ENCODE assay signal across 8 cellular contexts in the genomic region with DNA sequence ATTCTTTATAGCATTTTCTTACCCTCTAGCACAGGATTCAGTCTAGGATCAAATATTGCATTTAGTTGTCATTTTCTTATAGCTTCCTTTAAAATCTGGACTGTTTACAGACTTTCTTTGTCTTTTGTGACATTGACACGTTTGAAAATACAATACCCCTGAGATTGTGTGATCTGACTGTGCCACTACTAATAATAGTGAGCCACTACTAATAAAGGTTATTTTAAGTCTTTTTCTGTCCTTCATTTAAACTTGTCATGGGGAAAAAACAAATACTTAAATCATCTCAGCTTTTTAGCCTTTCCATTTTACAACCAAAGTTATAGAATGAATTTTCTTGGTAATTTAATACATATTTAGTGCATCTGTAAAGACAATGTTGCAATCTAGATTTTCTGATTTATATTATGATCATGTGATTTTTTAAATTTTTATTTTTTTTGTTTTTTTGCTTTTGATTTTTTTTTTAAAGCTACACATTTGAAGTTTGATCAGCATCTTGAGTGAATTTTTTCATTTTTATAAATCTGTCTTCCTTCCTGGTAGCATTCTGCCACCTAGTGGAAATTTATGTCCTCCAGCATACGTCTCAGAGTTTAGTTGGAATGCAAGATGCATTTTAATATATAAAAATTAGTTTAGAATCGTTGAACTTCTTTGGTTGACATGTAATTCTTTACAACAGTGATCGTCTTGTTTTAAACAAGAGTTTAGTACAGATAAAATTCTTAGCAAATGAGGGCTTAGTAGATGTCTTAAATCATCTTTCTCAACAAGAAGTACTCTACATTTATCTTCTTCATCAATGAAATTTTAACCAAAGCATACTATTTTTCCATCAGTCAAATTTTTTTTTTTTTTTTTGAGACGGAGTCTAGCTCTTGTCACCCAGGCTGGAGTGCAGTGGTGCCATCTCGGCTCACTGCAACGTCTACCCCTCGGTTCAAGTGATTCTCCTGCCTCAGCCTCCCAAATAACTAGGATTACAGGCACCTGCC.
DNase-seq lines count a peak whose midpoint lies in the region; FAIRE-seq and TF ChIP-seq lines count a peak whose summit lies in the region.

No MANE protein-coding gene starts in this region.

- dilution Hi-C loops in endothelial cell of umbilical vein (cut with MboI; ENCODE audit: extremely low pct_ligation_motif_present, low sequenced_read_pairs): no loop called here

- no peaks in the 10 kb centered on the region for H3K9me3 Mint-ChIP-seq in activated CD4-positive, alpha-beta T cell treated with anti-CD3 and anti-CD28 coated beads, Interleukin-2, amount 10 ng/mL, durations not matched to agents 7 days and 5 days
- H3K9me3 Mint-ChIP-seq in nephron: no peaks in the 10 kb centered on the region

- H3K4me1 Mint-ChIP-seq in activated CD4-positive, alpha-beta T cell treated with anti-CD3 and anti-CD28 coated beads, Interleukin-2, amount 10 ng/mL, durations not matched to agents 7 days and 5 days: peaks cover 39% of the 10 kb centered on the region
- no peaks in the 10 kb centered on the region for H3K4me1 Mint-ChIP-seq in nephron

- peaks cover 5% of the 10 kb centered on the region for H3K79me2 ChIP-seq in endothelial cell of umbilical vein (ENCODE audit: control insufficient read depth, insufficient read depth, low read length)

- BruUV-seq in endothelial cell of umbilical vein (replicated peaks; lab: Mats Ljungman, UMichigan): no TSS peak

- TF ChIP-seq POLR2A in endothelial cell of umbilical vein (IDR thresholded peaks at IDR 0.05; ENCODE audit: low read depth, low read length): no peak

- H3K9me3 ChIP-seq in SJCRH30 (replicated peaks) (no peaks in the 10 kb centered on the region), endothelial cell of umbilical vein (replicated peaks; ENCODE audit: control insufficient read depth, insufficient read depth, low read length) (no peaks in the 10 kb centered on the region)

- no peak overlapping the region for H3K9ac ChIP-seq in endothelial cell of umbilical vein (replicated peaks; ENCODE audit: extremely low read depth, insufficient read depth, low read length)

- no peak overlapping the region for H2AFZ ChIP-seq in endothelial cell of umbilical vein (ENCODE audit: low read depth, low read length)

- H3K9me1 ChIP-seq in endothelial cell of umbilical vein (replicated peaks; ENCODE audit: control insufficient read depth, extremely low read depth, insufficient read depth, low read length): no peaks in the 10 kb centered on the region

- H3K4me3 ChIP-seq in SJCRH30 (no peak overlapping the region), endothelial cell of umbilical vein (replicated peaks in 1 of 3; ENCODE audit: insufficient read depth in 1 of 3, low read depth in 1 of 3, low read length in 3 of 3) (no peak overlapping the region)

- H3K36me3 Mint-ChIP-seq in activated CD4-positive, alpha-beta T cell treated with anti-CD3 and anti-CD28 coated beads, Interleukin-2, amount 10 ng/mL, durations not matched to agents 7 days and 5 days (ENCODE audit: low read depth): peaks cover 28% of the 10 kb centered on the region
- peaks cover 29% of the 10 kb centered on the region for H3K36me3 Mint-ChIP-seq in nephron (ENCODE audit: low read depth)

- no peak overlapping the region for H3K4me2 ChIP-seq in endothelial cell of umbilical vein (ENCODE audit: insufficient read depth, low read length)

- intact Hi-C loops in endothelial cell of umbilical vein (cut with micrococcal nuclease): loop anchor here (1.0 kb wide), 4 partner anchors 120 to 425 kb away; a partner anchor contains a TSS

- H3K36me3 ChIP-seq in SJCRH30 (no peaks in the 10 kb centered on the region), endothelial cell of umbilical vein (ENCODE audit: control insufficient read depth in 2 of 2, extremely low read depth in 1 of 2, insufficient read depth in 2 of 2, low read length in 2 of 2) (peaks cover 2 to 3% of the 10 kb centered on the region in 2 experiments)

- H3K27me3 ChIP-seq in SJCRH30 (no peaks in the 10 kb centered on the region), endothelial cell of umbilical vein (ENCODE audit: control insufficient read depth in 2 of 2, insufficient read depth in 2 of 2, low read length in 2 of 2) (no peaks in the 10 kb centered on the region)

- DNase-seq in activated CD4-positive, alpha-beta T cell treated with anti-CD3 and anti-CD28 coated beads, Interleukin-2, amount 10 ng/mL, durations not matched to agents 7 days and 5 days: peak; percentile 54
- DNase-seq in activated CD4-positive, alpha-beta T cell treated with anti-CD3 and anti-CD28 coated beads for 1 hour: no peak
- DNase-seq in SJCRH30 (peak; percentile 21 to 77), endothelial cell of umbilical vein (ENCODE audit: low read depth, low spot score) (peak; percentile 83)
- no peak for DNase-seq in activated effector memory CD4-positive, alpha-beta T cell treated with Interleukin-2 at 50 U/mL for 16 hours
- no peak for DNase-seq in stimulated activated CD4-positive, alpha-beta T cell treated with anti-CD3 and anti-CD28 coated beads, Interleukin-4, amount 100 ng/mL, for 1 hour

- H3K4me1 ChIP-seq in SJCRH30: no peaks in the 10 kb centered on the region
- peaks cover 3% of the 10 kb centered on the region for H3K4me1 ChIP-seq in endothelial cell of umbilical vein (ENCODE audit: control insufficient read depth, extremely low read depth, insufficient read depth, low read length)

- H3K4me3 Mint-ChIP-seq in activated CD4-positive, alpha-beta T cell treated with anti-CD3 and anti-CD28 coated beads, Interleukin-2, amount 10 ng/mL, durations not matched to agents 7 days and 5 days: no peak overlapping the region
- no peak overlapping the region for H3K4me3 Mint-ChIP-seq in nephron

- no peak overlapping the region for H3K27ac Mint-ChIP-seq in activated CD4-positive, alpha-beta T cell treated with anti-CD3 and anti-CD28 coated beads, Interleukin-2, amount 10 ng/mL, durations not matched to agents 7 days and 5 days
- no peak overlapping the region for H3K27ac Mint-ChIP-seq in nephron

- H3K27ac ChIP-seq in SJCRH30 (no peak overlapping the region), endothelial cell of umbilical vein (ENCODE audit: insufficient read depth, low read depth, low read length) (no peak overlapping the region)

- CTCF ChIA-PET in activated CD4-positive, alpha-beta T cell treated with anti-CD3 and anti-CD28 coated beads, Interleukin-2, amount 10 ng/mL, durations not matched to agents 7 days and 5 days (lab: Charles Lee): interaction anchor here (0.6 to 1.8 kb wide), 14 partner anchors 10 to 408 kb away, joined by 3 to 14 read pairs (median 3); a partner anchor contains a TSS
- CTCF ChIA-PET in endothelial cell of umbilical vein (lab: Charles Lee): interaction anchor here (0.6 to 3.4 kb wide), 88 partner anchors 10 to 867 kb away, joined by 3 to 156 read pairs (median 5); a partner anchor contains a TSS

- FAIRE-seq in endothelial cell of umbilical vein (lab: Jason Lieb, UNC): no peak

- no peaks in the 10 kb centered on the region for H4K20me1 ChIP-seq in endothelial cell of umbilical vein (replicated peaks; ENCODE audit: control insufficient read depth, extremely low read depth, insufficient read depth, low read length)

- H3K27me3 Mint-ChIP-seq in activated CD4-positive, alpha-beta T cell treated with anti-CD3 and anti-CD28 coated beads, Interleukin-2, amount 10 ng/mL, durations not matched to agents 7 days and 5 days: no peaks in the 10 kb centered on the region
- H3K27me3 Mint-ChIP-seq in nephron (ENCODE audit: low read depth): no peaks in the 10 kb centered on the region

- POLR2A ChIA-PET in activated CD4-positive, alpha-beta T cell treated with anti-CD3 and anti-CD28 coated beads, Interleukin-2, amount 10 ng/mL, durations not matched to agents 7 days and 5 days (lab: Charles Lee): interaction anchor here (0.6 kb wide), 1 partner anchor 118 kb away, joined by 4 read pairs; no protein-coding TSS in a partner anchor
- POLR2A ChIA-PET in endothelial cell of umbilical vein (lab: Charles Lee): interaction anchor here (0.5 to 1.4 kb wide), 4 partner anchors 29 to 152 kb away, joined by 3 to 4 read pairs (median 4); no protein-coding TSS in a partner anchor

- TF ChIP-seq CTCF in LNCAP (IDR thresholded peaks at IDR 0.05) (peak; percentile 92), endothelial cell of umbilical vein (IDR thresholded peaks at IDR 0.05; ENCODE audit: extremely low read depth in 1 of 2, insufficient read depth in 1 of 2, low read depth in 1 of 2, low read length in 2 of 2) (peak; percentile 49 to 55), nephron (IDR thresholded peaks at IDR 0.05; ENCODE audit: unreplicated experiment in 3 of 3) (peak; percentile 77 to 92 (median 86))

TF ChIP-seq in endothelial cell of umbilical vein, 7 proteins besides CTCF, POLR2A, EP300 and RAD21:
- no peak for TF ChIP-seq GATA2 (IDR thresholded peaks at IDR 0.05; ENCODE audit: insufficient read depth, insufficient read length, low read depth, low read length)
TF ChIP-seq in endothelial cell of umbilical vein: peak in this region for 0.

Comparison
In these comparisons a context has a peak if more than half of its experiments do, and no peak if none do; other contexts are left out.
1. DNase-seq: peak in activated CD4-positive, alpha-beta T cell treated with anti-CD3 and anti-CD28 coated beads, Interleukin-2, amount 10 ng/mL, durations not matched to agents 7 days and 5 days (single experiment), SJCRH30 (2 of 2) and endothelial cell of umbilical vein (single experiment); none in activated CD4-positive, alpha-beta T cell treated with anti-CD3 and anti-CD28 coated beads for 1 hour (single experiment), activated effector memory CD4-positive, alpha-beta T cell treated with Interleukin-2 at 50 U/mL for 16 hours (single experiment) and stimulated activated CD4-positive, alpha-beta T cell treated with anti-CD3 and anti-CD28 coated beads, Interleukin-4, amount 100 ng/mL, for 1 hour (single experiment).
2. Peak in every context shown above with its lines, with median percentiles within 50 percentile points of each other: CTCF ChIP-seq.